In genomic region chr17:63848834-63849689, GRCh38 we compare ENCODE assay signal across 8 cellular contexts. TPM values are rescaled to one million over a fixed set of nuclear protein-coding genes. Genes with fewer than 3 reads are reported as not detected.
DNase-seq lines count a peak whose midpoint lies in the region; ATAC-seq and TF ChIP-seq lines count a peak whose summit lies in the region.

No MANE protein-coding gene starts in this region.

- H3K27ac ChIP-seq in heart left ventricle (peak overlapping the region in 7 of 12 donors; percentile 2 to 76 (median 55)), tibial nerve (peak overlapping the region; percentile 26 to 82 (median 48))

- peak overlapping the region in 10 of 12 donors; percentile 14 to 52 (median 41) for H3K4me3 ChIP-seq in heart left ventricle
- H3K4me3 ChIP-seq in tibial nerve: peak overlapping the region in 3 of 4 donors; percentile 17 to 45 (median 43)

- intact Hi-C loops in heart left ventricle (cut with DNase I): no loop called here
- intact Hi-C loops in posterior cingulate gyrus (cut with DNase I): no loop called here

- peak; percentile 49 for DNase-seq in NCI-H510A (lab: John Stamatoyannopoulos, UW)
- no peak for DNase-seq in NCI-H510A treated with DMSO at 0.1 percent for 48 hours (lab: John Stamatoyannopoulos, UW)
- peak; percentile 91 for DNase-seq in SKM-1 (lab: John Stamatoyannopoulos, UW; ENCODE audit: unreplicated experiment)
- DNase-seq in activated naive CD8-positive, alpha-beta T cell treated with anti-CD3 and anti-CD28 coated beads, Interleukin-2, amount 50 U/mL, for 16 hours (ENCODE audit: low read depth, low spot score): peak; percentile 97
- DNase-seq in heart left ventricle: peak; percentile 93 to 97 (median 95)
- DNase-seq in posterior cingulate gyrus: peak; percentile 82 to 98 (median 92)
- DNase-seq in tibial nerve (ENCODE audit: low spot score in 2 of 2): peak; percentile 87

- H3K9me3 ChIP-seq in heart left ventricle (no peaks in the 10 kb centered on the region), tibial nerve (no peaks in the 10 kb centered on the region)

- ATAC-seq in HG03175 (IDR thresholded peaks at IDR 0.05; ENCODE audit: unreplicated experiment): peak; percentile 97
- ATAC-seq in heart left ventricle: peak; percentile 88 to 96 (median 94)

- TF ChIP-seq CTCF in heart left ventricle (IDR thresholded peaks at IDR 0.05) (peak; percentile 54 to 83 (median 72)), tibial nerve (IDR thresholded peaks at IDR 0.05) (peak; percentile 70 to 87 (median 77))

- WGBS in heart left ventricle, 4 donors: 7 to 24% (median 13%) methylated on average over 38 to 82 of the region's 82 CpGs
- 17 to 18% methylated on average over 68 to 80 of the region's 82 CpGs for WGBS in tibial nerve, 2 donors

- H3K36me3 ChIP-seq in heart left ventricle (no peaks in the 10 kb centered on the region), tibial nerve (no peaks in the 10 kb centered on the region)

- peak; percentile 49 to 87 for TF ChIP-seq EP300 in tibial nerve (IDR thresholded peaks at IDR 0.05)

- TF ChIP-seq POLR2A in heart left ventricle (IDR thresholded peaks at IDR 0.05) (no peak), tibial nerve (IDR thresholded peaks at IDR 0.05) (no peak)

- no peaks in the 10 kb centered on the region for H3K27me3 ChIP-seq in heart left ventricle
- no peaks in the 10 kb centered on the region for H3K27me3 ChIP-seq in tibial nerve

- H3K4me1 ChIP-seq in heart left ventricle: peaks cover 0 to 17% (median 5%) of the 10 kb centered on the region in 12 donors
- H3K4me1 ChIP-seq in tibial nerve: peaks cover 0 to 11% (median 3%) of the 10 kb centered on the region in 4 donors

RNA-seq across cellular contexts. Expression of gene SMARCD2, which starts 6.6 kb away (rescaled TPM):
- total RNA-seq in heart left ventricle (10 to 100 TPM; 11.3 to 40.9 (median 24.1) TPM), tibial nerve (100 to 1,000 TPM; 241 to 402 (median 302) TPM)
- 10 to 100 TPM; 16.5 to 26.9 TPM for polyA plus RNA-seq in heart left ventricle

RNA-seq across cellular contexts. Expression of gene FTSJ3, which starts 21.6 kb away (rescaled TPM):
- total RNA-seq in heart left ventricle: 10 to 100 TPM; 22.1 to 46.5 (median 25.7) TPM
- 10 to 100 TPM; 12.5 to 44.6 TPM for polyA plus RNA-seq in heart left ventricle
- 10 to 100 TPM; 32.8 to 69.3 (median 43.2) TPM for total RNA-seq in tibial nerve

RNA-seq across cellular contexts. Expression of gene PSMC5, which starts 21.8 kb away (rescaled TPM):
- total RNA-seq in heart left ventricle (100 to 1,000 TPM in 7 of 9 donors, 10 to 100 TPM in 2; 64.7 to 143 (median 113) TPM), tibial nerve (100 to 1,000 TPM in 2 of 4 donors, 10 to 100 TPM in 2; 62.1 to 116 (median 103) TPM)
- polyA plus RNA-seq in heart left ventricle: 100 to 1,000 TPM; 164 to 189 TPM

RNA-seq across cellular contexts. Expression of gene CSH2, which starts 24.4 kb away (rescaled TPM):
- not detected for total RNA-seq in heart left ventricle
- polyA plus RNA-seq in heart left ventricle: not detected
- not detected for total RNA-seq in tibial nerve

RNA-seq across cellular contexts. Expression of gene GH2, which starts 32.7 kb away (rescaled TPM):
- total RNA-seq in heart left ventricle (not detected), tibial nerve (not detected)
- polyA plus RNA-seq in heart left ventricle: not detected

Comparison
In these comparisons a context has a peak if more than half of its experiments do, and no peak if none do; other contexts are left out.
1. RNA of gene SMARCD2, which starts 6.6 kb away (total RNA-seq): 241 to 402 TPM in tibial nerve; 11.3 to 40.9 TPM in heart left ventricle; every median in the first group is over 4 times any median in the second.